Comparison of ENCODE assay signal across 8 cellular contexts in the genomic region with DNA sequence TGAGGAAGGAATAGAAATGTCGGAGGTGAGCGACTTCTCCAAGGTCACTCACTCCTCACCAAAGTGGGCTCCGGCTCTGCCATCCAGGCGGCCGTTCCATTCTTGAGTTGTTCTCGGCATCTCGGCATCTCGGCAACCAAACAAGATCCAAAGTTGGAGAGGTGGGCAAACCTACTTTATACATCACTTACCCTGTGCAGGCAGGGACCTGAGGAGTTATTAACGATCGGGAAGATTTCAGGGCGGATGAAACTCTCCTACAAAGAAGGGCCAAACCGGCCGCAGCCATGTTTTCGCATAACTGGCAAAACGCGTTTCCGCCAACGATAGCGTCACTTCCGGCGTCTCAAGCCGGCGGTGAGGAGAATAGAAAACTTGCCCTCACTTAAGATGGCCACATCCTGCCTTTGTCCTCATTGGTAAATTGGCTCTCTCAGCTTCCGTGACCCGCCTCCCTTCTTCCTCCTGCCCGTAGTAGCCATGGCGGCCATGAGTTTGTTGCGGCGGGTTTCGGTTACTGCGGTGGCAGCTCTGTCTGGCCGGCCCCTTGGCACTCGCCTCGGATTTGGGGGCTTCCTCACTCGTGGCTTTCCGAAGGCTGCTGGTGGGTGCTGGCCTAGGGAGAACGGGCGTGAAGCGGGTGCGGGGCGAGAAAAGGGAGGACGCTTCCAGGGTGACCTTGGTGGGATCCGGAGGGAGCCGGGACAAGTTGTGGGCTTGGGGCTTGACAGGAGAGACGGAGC. TPM values are rescaled to one million over a fixed set of nuclear protein-coding genes. Genes with fewer than 3 reads are reported as not detected.
DNase-seq lines count a peak whose midpoint lies in the region; ATAC-seq and TF ChIP-seq lines count a peak whose summit lies in the region.

A gene (minus strand): TSS at position 303 of the 743 bp plus-strand sequence. CDS start 14 bp downstream, at position 289.
A gene (plus strand): TSS at position 459 of the 743 bp plus-strand sequence. CDS start 22 bp downstream, at position 481.

- TF ChIP-seq CTCF in AG04450 (IDR thresholded peaks at IDR 0.05; ENCODE audit: low read depth, low read length) (no peak), WTC11 (IDR thresholded peaks at IDR 0.05) (no peak), cardiac fibroblast (IDR thresholded peaks at IDR 0.05; ENCODE audit: low read depth, low read length) (no peak), smooth muscle cell (IDR thresholded peaks at IDR 0.05; ENCODE audit: borderline replicate concordance, insufficient read depth, poor library complexity, severe bottlenecking) (no peak)

- peaks cover 4% of the 10 kb centered on the region for H3K4me1 Mint-ChIP-seq in WTC11

- H3K27ac Mint-ChIP-seq in WTC11, result peak within 1 kb of the TSS; percentile 100

- peak within 1 kb of the TSS; percentile 98 for H3K4me2 ChIP-seq in smooth muscle cell

- peaks cover 12% of the 10 kb centered on the region for H3K4me1 ChIP-seq in smooth muscle cell (ENCODE audit: low read depth)

- DNase-seq in AG04450 (ENCODE audit: low read depth, low spot score) (peak; percentile 86), NCI-H226 (peak; percentile 93), WTC11 (ENCODE audit: low spot score) (peak; percentile 91), cardiac fibroblast (ENCODE audit: low read depth in 2 of 2) (peak; percentile 97 to 98), iPS-NIHi7 (ENCODE audit: extremely low spot score) (peak; percentile 98), smooth muscle cell (lab: John Stamatoyannopoulos, UW; ENCODE audit: unreplicated experiment) (peak; percentile 52)

- H3K36me3 Mint-ChIP-seq in WTC11, result peaks cover 31% of the 10 kb centered on the region

- H3K9ac ChIP-seq in smooth muscle cell (ENCODE audit: low read depth), result peak within 1 kb of the TSS; percentile 99

- no peaks in the 10 kb centered on the region for H3K27me3 Mint-ChIP-seq in WTC11 (ENCODE audit: low read depth)

- POLR2A ChIA-PET in AG04450 (lab: Yijun Ruan, JAX), result interaction anchor here (0.7 to 1.4 kb wide), 4 partner anchors 10 to 164 kb away, joined by 3 to 5 read pairs (median 4); a partner anchor contains a TSS
- POLR2A ChIA-PET in WTC11 (lab: Charles Lee), result interaction anchor here (0.6 to 1.3 kb wide), 5 partner anchors 13 to 258 kb away, joined by 3 to 10 read pairs (median 3); a partner anchor contains a TSS

- H3K27ac ChIP-seq in AG04450 (ENCODE audit: low read depth, low read length), result peak within 1 kb of the TSS; percentile 85
- H3K27ac ChIP-seq in smooth muscle cell (ENCODE audit: low read depth), result peak within 1 kb of the TSS; percentile 90

- H3K9me3 Mint-ChIP-seq in WTC11, result no peaks in the 10 kb centered on the region

- peak within 1 kb of the TSS; percentile 99 for H3K4me3 Mint-ChIP-seq in WTC11

- H3K79me2 ChIP-seq in smooth muscle cell (ENCODE audit: low read depth), result peaks cover 79% of the 10 kb centered on the region

- H3K4me3 ChIP-seq in AG04450 (ENCODE audit: low read depth, low read length) (peak within 1 kb of the TSS; percentile 96), cardiac fibroblast (replicated peaks in 1 of 2; ENCODE audit: low read depth in 2 of 2, low read length in 2 of 2) (peak within 1 kb of the TSS; percentile 93 to 97), smooth muscle cell (peak within 1 kb of the TSS; percentile 88)

- under 1% methylated on average over 45 of the region's 45 CpGs for WGBS in smooth muscle cell (ENCODE audit: low lambda C conversion rate)

- H3K9me3 ChIP-seq in AG04450 (ENCODE audit: control insufficient read depth, insufficient read depth, low read length) (no peaks in the 10 kb centered on the region), smooth muscle cell (replicated peaks; ENCODE audit: low read depth) (no peaks in the 10 kb centered on the region)

- peak within 1 kb of the TSS; percentile 100 for H2AFZ ChIP-seq in smooth muscle cell (ENCODE audit: low read depth)

- no peaks in the 10 kb centered on the region for H3F3A ChIP-seq in smooth muscle cell (ENCODE audit: low read depth)

- ATAC-seq in GM18909 (IDR thresholded peaks at IDR 0.05; ENCODE audit: poor library complexity, unreplicated experiment) (peak; percentile 96), HG03175 (IDR thresholded peaks at IDR 0.05; ENCODE audit: unreplicated experiment) (peak; percentile 95), WTC11 (peak; percentile 99)

- H4K20me1 ChIP-seq in smooth muscle cell (ENCODE audit: low read depth), result peaks cover 10% of the 10 kb centered on the region

- peaks cover 14% of the 10 kb centered on the region for H3K36me3 ChIP-seq in smooth muscle cell (ENCODE audit: low read depth)

- H3K27me3 ChIP-seq in AG04450 (ENCODE audit: control insufficient read depth, insufficient read depth, low read length), result no peaks in the 10 kb centered on the region
- H3K27me3 ChIP-seq in smooth muscle cell (ENCODE audit: low read depth), result no peaks in the 10 kb centered on the region

- CTCF ChIA-PET in AG04450 (lab: Charles Lee) (interaction anchor here (0.8 kb wide), 1 partner anchor 41 kb away, joined by 3 read pairs; no protein-coding TSS in a partner anchor), WTC11 (lab: Charles Lee) (interaction anchor here (1.4 kb wide), 1 partner anchor 45 kb away, joined by 15 read pairs; no protein-coding TSS in a partner anchor)

TF ChIP-seq in WTC11, 78 proteins besides CTCF, POLR2A, EP300 and RAD21 (continues in another document):
- TF ChIP-seq RELA (CRISPR knock-in tag; IDR thresholded peaks at IDR 0.05; ENCODE audit: borderline replicate concordance) (no peak), GABPB1 (CRISPR knock-in tag; IDR thresholded peaks at IDR 0.05) (peak; percentile 67), ZNF671 (CRISPR knock-in tag; IDR thresholded peaks at IDR 0.05) (no peak), NFYB (CRISPR knock-in tag; conservative IDR thresholded peaks at IDR 0.05; ENCODE audit: low read depth) (peak; percentile 66), NFATC4 (CRISPR knock-in tag; IDR thresholded peaks at IDR 0.05) (no peak)
- TF ChIP-seq, protein P1, sequence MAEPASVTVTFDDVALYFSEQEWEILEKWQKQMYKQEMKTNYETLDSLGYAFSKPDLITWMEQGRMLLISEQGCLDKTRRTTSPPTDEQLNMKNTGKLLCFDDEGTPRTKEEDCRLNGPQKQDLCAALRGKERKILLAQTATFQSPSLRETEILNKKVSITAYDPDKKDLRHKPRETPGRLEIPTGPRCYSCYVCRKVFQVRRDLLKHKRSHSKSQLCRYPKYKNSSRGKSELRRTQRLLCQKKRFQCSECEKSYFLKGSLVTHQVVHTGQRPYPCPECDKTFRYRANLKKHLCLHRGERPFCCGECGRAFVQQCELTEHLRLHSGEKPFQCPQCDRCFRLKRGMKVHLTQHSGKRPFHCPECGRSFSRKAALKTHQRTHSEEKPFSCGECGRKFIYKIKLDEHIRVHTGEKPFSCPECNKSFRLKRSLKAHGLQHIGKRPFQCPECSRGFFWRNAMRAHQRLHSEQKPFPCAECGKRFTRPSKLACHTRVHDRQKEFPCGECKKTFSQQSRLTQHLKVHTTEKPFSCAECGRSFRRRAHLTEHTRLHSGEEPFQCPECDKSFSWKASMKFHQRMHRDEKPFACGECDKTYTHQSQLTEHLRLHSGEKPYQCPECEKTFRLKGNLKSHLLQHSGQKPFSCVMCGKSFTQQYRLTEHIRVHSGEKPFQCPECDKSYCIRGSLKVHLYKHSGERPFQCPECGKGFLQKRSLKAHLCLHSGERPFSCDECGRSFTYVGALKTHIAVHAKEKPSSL (CRISPR knock-in tag; conservative IDR thresholded peaks at IDR 0.05), result no peak
- TF ChIP-seq, protein P2, sequence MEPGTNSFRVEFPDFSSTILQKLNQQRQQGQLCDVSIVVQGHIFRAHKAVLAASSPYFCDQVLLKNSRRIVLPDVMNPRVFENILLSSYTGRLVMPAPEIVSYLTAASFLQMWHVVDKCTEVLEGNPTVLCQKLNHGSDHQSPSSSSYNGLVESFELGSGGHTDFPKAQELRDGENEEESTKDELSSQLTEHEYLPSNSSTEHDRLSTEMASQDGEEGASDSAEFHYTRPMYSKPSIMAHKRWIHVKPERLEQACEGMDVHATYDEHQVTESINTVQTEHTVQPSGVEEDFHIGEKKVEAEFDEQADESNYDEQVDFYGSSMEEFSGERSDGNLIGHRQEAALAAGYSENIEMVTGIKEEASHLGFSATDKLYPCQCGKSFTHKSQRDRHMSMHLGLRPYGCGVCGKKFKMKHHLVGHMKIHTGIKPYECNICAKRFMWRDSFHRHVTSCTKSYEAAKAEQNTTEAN (CRISPR knock-in tag; IDR thresholded peaks at IDR 0.05), result no peak
- TF ChIP-seq, protein P3, sequence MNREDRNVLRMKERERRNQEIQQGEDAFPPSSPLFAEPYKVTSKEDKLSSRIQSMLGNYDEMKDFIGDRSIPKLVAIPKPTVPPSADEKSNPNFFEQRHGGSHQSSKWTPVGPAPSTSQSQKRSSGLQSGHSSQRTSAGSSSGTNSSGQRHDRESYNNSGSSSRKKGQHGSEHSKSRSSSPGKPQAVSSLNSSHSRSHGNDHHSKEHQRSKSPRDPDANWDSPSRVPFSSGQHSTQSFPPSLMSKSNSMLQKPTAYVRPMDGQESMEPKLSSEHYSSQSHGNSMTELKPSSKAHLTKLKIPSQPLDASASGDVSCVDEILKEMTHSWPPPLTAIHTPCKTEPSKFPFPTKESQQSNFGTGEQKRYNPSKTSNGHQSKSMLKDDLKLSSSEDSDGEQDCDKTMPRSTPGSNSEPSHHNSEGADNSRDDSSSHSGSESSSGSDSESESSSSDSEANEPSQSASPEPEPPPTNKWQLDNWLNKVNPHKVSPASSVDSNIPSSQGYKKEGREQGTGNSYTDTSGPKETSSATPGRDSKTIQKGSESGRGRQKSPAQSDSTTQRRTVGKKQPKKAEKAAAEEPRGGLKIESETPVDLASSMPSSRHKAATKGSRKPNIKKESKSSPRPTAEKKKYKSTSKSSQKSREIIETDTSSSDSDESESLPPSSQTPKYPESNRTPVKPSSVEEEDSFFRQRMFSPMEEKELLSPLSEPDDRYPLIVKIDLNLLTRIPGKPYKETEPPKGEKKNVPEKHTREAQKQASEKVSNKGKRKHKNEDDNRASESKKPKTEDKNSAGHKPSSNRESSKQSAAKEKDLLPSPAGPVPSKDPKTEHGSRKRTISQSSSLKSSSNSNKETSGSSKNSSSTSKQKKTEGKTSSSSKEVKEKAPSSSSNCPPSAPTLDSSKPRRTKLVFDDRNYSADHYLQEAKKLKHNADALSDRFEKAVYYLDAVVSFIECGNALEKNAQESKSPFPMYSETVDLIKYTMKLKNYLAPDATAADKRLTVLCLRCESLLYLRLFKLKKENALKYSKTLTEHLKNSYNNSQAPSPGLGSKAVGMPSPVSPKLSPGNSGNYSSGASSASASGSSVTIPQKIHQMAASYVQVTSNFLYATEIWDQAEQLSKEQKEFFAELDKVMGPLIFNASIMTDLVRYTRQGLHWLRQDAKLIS (CRISPR knock-in tag; IDR thresholded peaks at IDR 0.05; ENCODE audit: borderline replicate concordance), result no peak; the same call in 1 of the 2 replicates

RNA-seq across cellular contexts. Expression of the first gene that starts in this region (rescaled TPM):
- polyA plus RNA-seq in AG04450 (2011; rRNA removed) (65.0 and 87.9 TPM in 2 replicates), smooth muscle cell (85.8 and 98.9 TPM in 2 replicates)
- 11.0 and 17.8 TPM in 2 replicates for polyA minus RNA-seq in AG04450 (2011; rRNA and poly(A)+ RNA removed)
- total RNA-seq in WTC11 (2021) (55.9 to 68.9 TPM (median 61.3 TPM) in 3 replicates), smooth muscle cell (66.2 and 79.7 TPM in 2 replicates)

RNA-seq across cellular contexts. Expression of the second gene that starts in this region (rescaled TPM):
- 55.7 and 80.0 TPM in 2 replicates for polyA plus RNA-seq in AG04450 (2011; rRNA removed)
- polyA minus RNA-seq in AG04450 (2011; rRNA and poly(A)+ RNA removed), result 13.5 and 25.2 TPM in 2 replicates
- 95.6 to 114 TPM (median 104 TPM) in 3 replicates for total RNA-seq in WTC11 (2021)
- 168 and 171 TPM in 2 replicates for total RNA-seq in smooth muscle cell
- polyA plus RNA-seq in smooth muscle cell, result 109 and 115 TPM in 2 replicates

Comparison
In these comparisons a context has a peak if more than half of its experiments do, and no peak if none do; other contexts are left out.
1. Peak in every context shown above with its lines: DNase-seq, ATAC-seq, H3K4me3 ChIP-seq and H3K27ac ChIP-seq.